Comparison of ENCODE assay signal across 2 cellular contexts in the genomic region with DNA sequence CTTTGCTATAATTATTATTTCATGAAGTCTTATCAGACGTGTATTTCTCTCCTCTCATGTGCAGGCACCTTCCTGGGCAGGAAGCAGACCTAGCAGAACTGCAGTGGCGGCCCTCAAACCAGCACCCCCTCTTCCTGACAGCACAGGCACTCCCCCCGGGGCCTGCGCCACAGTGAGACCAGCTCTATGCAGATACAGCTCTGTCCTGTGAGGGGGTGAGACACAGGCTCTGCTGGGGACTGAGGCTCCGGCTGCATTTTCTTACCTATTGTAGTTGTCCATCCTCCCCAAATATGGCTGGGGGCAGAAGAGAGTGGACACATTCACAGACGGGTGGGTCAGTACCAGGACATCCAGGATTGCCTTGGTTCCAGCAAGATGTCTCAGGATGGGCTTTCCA.
TF ChIP-seq lines count a peak whose summit lies in the region.

No MANE protein-coding gene starts in this region.

TF ChIP-seq in liver, 16 proteins besides CTCF, POLR2A, EP300 and RAD21:
- TF ChIP-seq, protein P1, sequence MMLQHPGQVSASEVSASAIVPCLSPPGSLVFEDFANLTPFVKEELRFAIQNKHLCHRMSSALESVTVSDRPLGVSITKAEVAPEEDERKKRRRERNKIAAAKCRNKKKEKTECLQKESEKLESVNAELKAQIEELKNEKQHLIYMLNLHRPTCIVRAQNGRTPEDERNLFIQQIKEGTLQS (IDR thresholded peaks at IDR 0.05), result no peak
- TF ChIP-seq FOXA2 (IDR thresholded peaks at IDR 0.05) (no peak), HNF4A (conservative IDR thresholded peaks at IDR 0.05) (no peak), SP1 (IDR thresholded peaks at IDR 0.05) (no peak), JUND (IDR thresholded peaks at IDR 0.05) (no peak), RXRA (IDR thresholded peaks at IDR 0.05) (no peak), GABPA (IDR thresholded peaks at IDR 0.05 in 1 of 2, conservative IDR thresholded peaks at IDR 0.05 in 1 of 2) (no peak)
- TF ChIP-seq, protein P2, sequence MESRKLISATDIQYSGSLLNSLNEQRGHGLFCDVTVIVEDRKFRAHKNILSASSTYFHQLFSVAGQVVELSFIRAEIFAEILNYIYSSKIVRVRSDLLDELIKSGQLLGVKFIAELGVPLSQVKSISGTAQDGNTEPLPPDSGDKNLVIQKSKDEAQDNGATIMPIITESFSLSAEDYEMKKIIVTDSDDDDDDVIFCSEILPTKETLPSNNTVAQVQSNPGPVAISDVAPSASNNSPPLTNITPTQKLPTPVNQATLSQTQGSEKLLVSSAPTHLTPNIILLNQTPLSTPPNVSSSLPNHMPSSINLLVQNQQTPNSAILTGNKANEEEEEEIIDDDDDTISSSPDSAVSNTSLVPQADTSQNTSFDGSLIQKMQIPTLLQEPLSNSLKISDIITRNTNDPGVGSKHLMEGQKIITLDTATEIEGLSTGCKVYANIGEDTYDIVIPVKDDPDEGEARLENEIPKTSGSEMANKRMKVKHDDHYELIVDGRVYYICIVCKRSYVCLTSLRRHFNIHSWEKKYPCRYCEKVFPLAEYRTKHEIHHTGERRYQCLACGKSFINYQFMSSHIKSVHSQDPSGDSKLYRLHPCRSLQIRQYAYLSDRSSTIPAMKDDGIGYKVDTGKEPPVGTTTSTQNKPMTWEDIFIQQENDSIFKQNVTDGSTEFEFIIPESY (IDR thresholded peaks at IDR 0.05), result no peak
- TF ChIP-seq, protein P3, sequence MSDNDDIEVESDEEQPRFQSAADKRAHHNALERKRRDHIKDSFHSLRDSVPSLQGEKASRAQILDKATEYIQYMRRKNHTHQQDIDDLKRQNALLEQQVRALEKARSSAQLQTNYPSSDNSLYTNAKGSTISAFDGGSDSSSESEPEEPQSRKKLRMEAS (IDR thresholded peaks at IDR 0.05), result no peak

TF ChIP-seq in HepG2, 621 proteins besides CTCF, POLR2A, EP300 and RAD21:
- TF ChIP-seq ARNTL (CRISPR knock-in tag; IDR thresholded peaks at IDR 0.05) (no peak), FOXM1 (CRISPR knock-in tag; IDR thresholded peaks at IDR 0.05) (no peak), IRF2 (CRISPR knock-in tag; IDR thresholded peaks at IDR 0.05) (no peak), ZNF446 (CRISPR knock-in tag; IDR thresholded peaks at IDR 0.05) (no peak), ZNF350 (CRISPR knock-in tag; IDR thresholded peaks at IDR 0.05; ENCODE audit: borderline replicate concordance, low read depth) (no peak), ZNF629 (CRISPR knock-in tag; conservative IDR thresholded peaks at IDR 0.05) (no peak), IKZF4 (CRISPR knock-in tag; IDR thresholded peaks at IDR 0.05; ENCODE audit: borderline replicate concordance, low read depth, not compliant biosample characterization) (no peak), CEBPG (CRISPR knock-in tag; IDR thresholded peaks at IDR 0.05) (no peak), ZSCAN25 (CRISPR knock-in tag; IDR thresholded peaks at IDR 0.05) (no peak), STAT5B (CRISPR knock-in tag; IDR thresholded peaks at IDR 0.05) (no peak), ZNF235 (CRISPR knock-in tag; IDR thresholded peaks at IDR 0.05; ENCODE audit: borderline replicate concordance) (no peak), SRSF9 (IDR thresholded peaks at IDR 0.05; ENCODE audit: borderline replicate concordance, insufficient read depth, low read depth, low read length, poor library complexity, severe bottlenecking) (no peak), ZNF543 (CRISPR knock-in tag; IDR thresholded peaks at IDR 0.05) (no peak)
- TF ChIP-seq, protein P4, sequence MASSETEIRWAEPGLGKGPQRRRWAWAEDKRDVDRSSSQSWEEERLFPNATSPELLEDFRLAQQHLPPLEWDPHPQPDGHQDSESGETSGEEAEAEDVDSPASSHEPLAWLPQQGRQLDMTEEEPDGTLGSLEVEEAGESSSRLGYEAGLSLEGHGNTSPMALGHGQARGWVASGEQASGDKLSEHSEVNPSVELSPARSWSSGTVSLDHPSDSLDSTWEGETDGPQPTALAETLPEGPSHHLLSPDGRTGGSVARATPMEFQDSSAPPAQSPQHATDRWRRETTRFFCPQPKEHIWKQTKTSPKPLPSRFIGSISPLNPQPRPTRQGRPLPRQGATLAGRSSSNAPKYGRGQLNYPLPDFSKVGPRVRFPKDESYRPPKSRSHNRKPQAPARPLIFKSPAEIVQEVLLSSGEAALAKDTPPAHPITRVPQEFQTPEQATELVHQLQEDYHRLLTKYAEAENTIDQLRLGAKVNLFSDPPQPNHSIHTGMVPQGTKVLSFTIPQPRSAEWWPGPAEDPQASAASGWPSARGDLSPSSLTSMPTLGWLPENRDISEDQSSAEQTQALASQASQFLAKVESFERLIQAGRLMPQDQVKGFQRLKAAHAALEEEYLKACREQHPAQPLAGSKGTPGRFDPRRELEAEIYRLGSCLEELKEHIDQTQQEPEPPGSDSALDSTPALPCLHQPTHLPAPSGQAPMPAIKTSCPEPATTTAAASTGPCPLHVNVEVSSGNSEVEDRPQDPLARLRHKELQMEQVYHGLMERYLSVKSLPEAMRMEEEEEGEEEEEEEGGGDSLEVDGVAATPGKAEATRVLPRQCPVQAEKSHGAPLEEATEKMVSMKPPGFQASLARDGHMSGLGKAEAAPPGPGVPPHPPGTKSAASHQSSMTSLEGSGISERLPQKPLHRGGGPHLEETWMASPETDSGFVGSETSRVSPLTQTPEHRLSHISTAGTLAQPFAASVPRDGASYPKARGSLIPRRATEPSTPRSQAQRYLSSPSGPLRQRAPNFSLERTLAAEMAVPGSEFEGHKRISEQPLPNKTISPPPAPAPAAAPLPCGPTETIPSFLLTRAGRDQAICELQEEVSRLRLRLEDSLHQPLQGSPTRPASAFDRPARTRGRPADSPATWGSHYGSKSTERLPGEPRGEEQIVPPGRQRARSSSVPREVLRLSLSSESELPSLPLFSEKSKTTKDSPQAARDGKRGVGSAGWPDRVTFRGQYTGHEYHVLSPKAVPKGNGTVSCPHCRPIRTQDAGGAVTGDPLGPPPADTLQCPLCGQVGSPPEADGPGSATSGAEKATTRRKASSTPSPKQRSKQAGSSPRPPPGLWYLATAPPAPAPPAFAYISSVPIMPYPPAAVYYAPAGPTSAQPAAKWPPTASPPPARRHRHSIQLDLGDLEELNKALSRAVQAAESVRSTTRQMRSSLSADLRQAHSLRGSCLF (CRISPR knock-in tag; IDR thresholded peaks at IDR 0.05; ENCODE audit: borderline replicate concordance), result no peak
- TF ChIP-seq, protein P5, sequence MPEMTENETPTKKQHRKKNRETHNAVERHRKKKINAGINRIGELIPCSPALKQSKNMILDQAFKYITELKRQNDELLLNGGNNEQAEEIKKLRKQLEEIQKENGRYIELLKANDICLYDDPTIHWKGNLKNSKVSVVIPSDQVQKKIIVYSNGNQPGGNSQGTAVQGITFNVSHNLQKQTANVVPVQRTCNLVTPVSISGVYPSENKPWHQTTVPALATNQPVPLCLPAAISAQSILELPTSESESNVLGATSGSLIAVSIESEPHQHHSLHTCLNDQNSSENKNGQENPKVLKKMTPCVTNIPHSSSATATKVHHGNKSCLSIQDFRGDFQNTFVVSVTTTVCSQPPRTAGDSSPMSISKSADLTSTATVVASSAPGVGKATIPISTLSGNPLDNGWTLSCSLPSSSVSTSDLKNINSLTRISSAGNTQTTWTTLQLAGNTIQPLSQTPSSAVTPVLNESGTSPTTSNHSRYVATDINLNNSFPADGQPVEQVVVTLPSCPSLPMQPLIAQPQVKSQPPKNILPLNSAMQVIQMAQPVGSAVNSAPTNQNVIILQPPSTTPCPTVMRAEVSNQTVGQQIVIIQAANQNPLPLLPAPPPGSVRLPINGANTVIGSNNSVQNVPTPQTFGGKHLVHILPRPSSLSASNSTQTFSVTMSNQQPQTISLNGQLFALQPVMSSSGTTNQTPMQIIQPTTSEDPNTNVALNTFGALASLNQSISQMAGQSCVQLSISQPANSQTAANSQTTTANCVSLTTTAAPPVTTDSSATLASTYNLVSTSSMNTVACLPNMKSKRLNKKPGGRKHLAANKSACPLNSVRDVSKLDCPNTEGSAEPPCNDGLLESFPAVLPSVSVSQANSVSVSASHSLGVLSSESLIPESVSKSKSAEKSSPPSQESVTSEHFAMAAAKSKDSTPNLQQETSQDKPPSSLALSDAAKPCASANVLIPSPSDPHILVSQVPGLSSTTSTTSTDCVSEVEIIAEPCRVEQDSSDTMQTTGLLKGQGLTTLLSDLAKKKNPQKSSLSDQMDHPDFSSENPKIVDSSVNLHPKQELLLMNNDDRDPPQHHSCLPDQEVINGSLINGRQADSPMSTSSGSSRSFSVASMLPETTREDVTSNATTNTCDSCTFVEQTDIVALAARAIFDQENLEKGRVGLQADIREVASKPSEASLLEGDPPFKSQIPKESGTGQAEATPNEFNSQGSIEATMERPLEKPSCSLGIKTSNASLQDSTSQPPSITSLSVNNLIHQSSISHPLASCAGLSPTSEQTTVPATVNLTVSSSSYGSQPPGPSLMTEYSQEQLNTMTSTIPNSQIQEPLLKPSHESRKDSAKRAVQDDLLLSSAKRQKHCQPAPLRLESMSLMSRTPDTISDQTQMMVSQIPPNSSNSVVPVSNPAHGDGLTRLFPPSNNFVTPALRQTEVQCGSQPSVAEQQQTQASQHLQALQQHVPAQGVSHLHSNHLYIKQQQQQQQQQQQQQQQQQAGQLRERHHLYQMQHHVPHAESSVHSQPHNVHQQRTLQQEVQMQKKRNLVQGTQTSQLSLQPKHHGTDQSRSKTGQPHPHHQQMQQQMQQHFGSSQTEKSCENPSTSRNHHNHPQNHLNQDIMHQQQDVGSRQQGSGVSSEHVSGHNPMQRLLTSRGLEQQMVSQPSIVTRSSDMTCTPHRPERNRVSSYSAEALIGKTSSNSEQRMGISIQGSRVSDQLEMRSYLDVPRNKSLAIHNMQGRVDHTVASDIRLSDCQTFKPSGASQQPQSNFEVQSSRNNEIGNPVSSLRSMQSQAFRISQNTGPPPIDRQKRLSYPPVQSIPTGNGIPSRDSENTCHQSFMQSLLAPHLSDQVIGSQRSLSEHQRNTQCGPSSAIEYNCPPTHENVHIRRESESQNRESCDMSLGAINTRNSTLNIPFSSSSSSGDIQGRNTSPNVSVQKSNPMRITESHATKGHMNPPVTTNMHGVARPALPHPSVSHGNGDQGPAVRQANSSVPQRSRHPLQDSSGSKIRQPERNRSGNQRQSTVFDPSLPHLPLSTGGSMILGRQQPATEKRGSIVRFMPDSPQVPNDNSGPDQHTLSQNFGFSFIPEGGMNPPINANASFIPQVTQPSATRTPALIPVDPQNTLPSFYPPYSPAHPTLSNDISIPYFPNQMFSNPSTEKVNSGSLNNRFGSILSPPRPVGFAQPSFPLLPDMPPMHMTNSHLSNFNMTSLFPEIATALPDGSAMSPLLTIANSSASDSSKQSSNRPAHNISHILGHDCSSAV (CRISPR knock-in tag; IDR thresholded peaks at IDR 0.05; ENCODE audit: borderline replicate concordance), result no peak
- TF ChIP-seq, protein P6, sequence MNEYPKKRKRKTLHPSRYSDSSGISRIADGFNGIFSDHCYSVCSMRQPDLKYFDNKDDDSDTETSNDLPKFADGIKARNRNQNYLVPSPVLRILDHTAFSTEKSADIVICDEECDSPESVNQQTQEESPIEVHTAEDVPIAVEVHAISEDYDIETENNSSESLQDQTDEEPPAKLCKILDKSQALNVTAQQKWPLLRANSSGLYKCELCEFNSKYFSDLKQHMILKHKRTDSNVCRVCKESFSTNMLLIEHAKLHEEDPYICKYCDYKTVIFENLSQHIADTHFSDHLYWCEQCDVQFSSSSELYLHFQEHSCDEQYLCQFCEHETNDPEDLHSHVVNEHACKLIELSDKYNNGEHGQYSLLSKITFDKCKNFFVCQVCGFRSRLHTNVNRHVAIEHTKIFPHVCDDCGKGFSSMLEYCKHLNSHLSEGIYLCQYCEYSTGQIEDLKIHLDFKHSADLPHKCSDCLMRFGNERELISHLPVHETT (CRISPR knock-in tag; conservative IDR thresholded peaks at IDR 0.05), result no peak
